ENCODE assay signal across 9 cellular contexts in the genomic region with DNA sequence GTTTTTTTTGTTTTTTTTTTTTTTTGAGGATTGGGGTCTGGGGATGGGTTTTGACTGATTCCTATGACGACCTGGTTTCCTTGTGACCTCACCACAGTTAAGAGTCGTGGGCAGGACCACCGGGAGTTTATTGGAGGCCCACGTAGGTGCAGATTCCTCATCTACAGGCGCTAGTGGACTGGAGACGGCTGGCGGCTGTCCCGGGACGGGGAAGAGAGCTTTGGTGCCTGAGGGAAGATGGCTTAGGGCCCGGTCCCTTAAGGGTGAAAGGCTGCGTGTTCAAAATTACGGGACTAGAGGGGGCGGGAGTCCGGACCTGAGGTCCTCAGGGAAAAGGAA. TPM values are rescaled to one million over a fixed set of nuclear protein-coding genes. Genes with fewer than 3 reads are reported as not detected.
DNase-seq lines count a peak whose midpoint lies in the region; ATAC-seq and TF ChIP-seq lines count a peak whose summit lies in the region.
"Had no signal": no experiment of that assay in that cellular context is flagged by ENCODE, and none has a peak within 500 bp of the region (broad histone marks: within the 10 kb centered on the region; RNA-seq: fewer than 3 reads in every experiment).

No MANE protein-coding gene starts in this region.

- H3K27ac ChIP-seq in Peyer's patch: peak overlapping the region; percentile 6 to 88 (median 79)
- peak overlapping the region; percentile 88 to 90 for H3K27ac ChIP-seq in prostate gland

- no peaks in the 10 kb centered on the region for H3K36me3 ChIP-seq in Peyer's patch
- no peaks in the 10 kb centered on the region for H3K36me3 ChIP-seq in prostate gland

- H3K27ac Mint-ChIP-seq in stimulated activated memory B cell treated with anti-CD40 and anti-IgM and Interleukin-4, amounts not matched to agents 10 μg/mL and 1 μg/mL and 100 μg/mL, for 72 hours: no peak overlapping the region
- H3K27ac Mint-ChIP-seq: dendritic cell treated with granulocyte-macrophage colony-stimulating factor and Interleukin-4, amounts not matched to agents 40 ng/mL and 50 ng/mL, for 4 days had no signal

- no peak overlapping the region for H3K4me3 Mint-ChIP-seq in stimulated activated memory B cell treated with anti-CD40 and anti-IgM and Interleukin-4, amounts not matched to agents 10 μg/mL and 1 μg/mL and 100 μg/mL, for 72 hours
- H3K4me3 Mint-ChIP-seq: dendritic cell treated with granulocyte-macrophage colony-stimulating factor and Interleukin-4, amounts not matched to agents 40 ng/mL and 50 ng/mL, for 4 days had no signal

- TF ChIP-seq POLR2A in Peyer's patch (IDR thresholded peaks at IDR 0.05): no peak
- no peak for TF ChIP-seq POLR2A in prostate gland (IDR thresholded peaks at IDR 0.05)

- peak overlapping the region in 3 of 4 donors; percentile 4 to 61 (median 51) for H3K4me3 ChIP-seq in Peyer's patch
- peak overlapping the region; percentile 96 for H3K4me3 ChIP-seq in fibroblast of villous mesenchyme (ENCODE audit: low read depth, low read length)
- peak overlapping the region; percentile 66 for H3K4me3 ChIP-seq in prostate gland

- peaks cover 0 to 15% (median 6%) of the 10 kb centered on the region in 4 donors for H3K4me1 ChIP-seq in Peyer's patch
- H3K4me1 ChIP-seq in prostate gland (replicated peaks): no peaks in the 10 kb centered on the region

- DNase-seq in Daoy (ENCODE audit: low read depth): peak; percentile 57
- DNase-seq in Peyer's patch: no peak
- peak; percentile 56 for DNase-seq in fibroblast of villous mesenchyme (ENCODE audit: low read depth)
- DNase-seq in prostate gland (ENCODE audit: low spot score): peak; percentile 19
- DNase-seq in NCI-H524 treated with DMSO at 0.1 percent for 48 hours (lab: John Stamatoyannopoulos, UW): no peak
- no peak for DNase-seq in midbrain (lab: John Stamatoyannopoulos, UW)
- no peak for DNase-seq in KG1 (lab: John Stamatoyannopoulos, UW)

- H3K4me1 Mint-ChIP-seq in stimulated activated memory B cell treated with anti-CD40 and anti-IgM and Interleukin-4, amounts not matched to agents 10 μg/mL and 1 μg/mL and 100 μg/mL, for 72 hours: no peaks in the 10 kb centered on the region

- H3K9me3 ChIP-seq in Peyer's patch (no peaks in the 10 kb centered on the region), prostate gland (no peaks in the 10 kb centered on the region)

- under 1% methylated on average over 14 of the region's 14 CpGs for WGBS in prostate gland

- intact Hi-C loops in prostate gland (cut with DNase I): no loop called here

- H3K27me3 ChIP-seq in Peyer's patch: no peaks in the 10 kb centered on the region
- H3K27me3 ChIP-seq in prostate gland (replicated peaks; ENCODE audit: insufficient read depth): no peaks in the 10 kb centered on the region

- no peaks in the 10 kb centered on the region for H3K9me3 Mint-ChIP-seq in stimulated activated memory B cell treated with anti-CD40 and anti-IgM and Interleukin-4, amounts not matched to agents 10 μg/mL and 1 μg/mL and 100 μg/mL, for 72 hours
- H3K9me3 Mint-ChIP-seq: dendritic cell treated with granulocyte-macrophage colony-stimulating factor and Interleukin-4, amounts not matched to agents 40 ng/mL and 50 ng/mL, for 4 days had no signal

- no peaks in the 10 kb centered on the region for H3K27me3 Mint-ChIP-seq in stimulated activated memory B cell treated with anti-CD40 and anti-IgM and Interleukin-4, amounts not matched to agents 10 μg/mL and 1 μg/mL and 100 μg/mL, for 72 hours

- no peak for TF ChIP-seq CTCF in Peyer's patch (IDR thresholded peaks at IDR 0.05)
- no peak for TF ChIP-seq CTCF in fibroblast of villous mesenchyme (IDR thresholded peaks at IDR 0.05; ENCODE audit: insufficient read depth, low read depth, low read length)
- TF ChIP-seq CTCF in prostate gland (IDR thresholded peaks at IDR 0.05): no peak

- H3K36me3 Mint-ChIP-seq in stimulated activated memory B cell treated with anti-CD40 and anti-IgM and Interleukin-4, amounts not matched to agents 10 μg/mL and 1 μg/mL and 100 μg/mL, for 72 hours: no peaks in the 10 kb centered on the region

- ATAC-seq in stimulated activated memory B cell treated with anti-CD40 and anti-IgM and Interleukin-4, amounts not matched to agents 10 μg/mL and 1 μg/mL and 100 μg/mL, for 72 hours: no peak

RNA-seq across cellular contexts. Expression of a gene that starts 0.7 kb away (rescaled TPM):
- 29.0 and 31.0 TPM in 2 replicates for total RNA-seq in Daoy (2014; rRNA removed; shearing (Covaris generic))
- total RNA-seq in Peyer's patch (10 to 100 TPM in 1 of 4 donors, 1 to 10 TPM in 3; 1.2 to 28.1 (median 7.9) TPM), fibroblast of villous mesenchyme (37.6 and 38.7 TPM in 2 replicates), prostate gland (10 to 100 TPM; 17.0 to 28.0 TPM)

RNA-seq across cellular contexts. Expression of a gene that starts 0.8 kb away (rescaled TPM):
- 0.17 TPM in 1 of 2 replicates, not detected in the other for total RNA-seq in Daoy (2014; rRNA removed; shearing (Covaris generic))
- total RNA-seq in Peyer's patch (not detected), fibroblast of villous mesenchyme (0.32 TPM in 1 of 2 replicates, not detected in the other), prostate gland (10 to 100 TPM in 1 of 2 donors, 1 to 10 TPM in 1; 1.0 to 17.8 TPM)

RNA-seq across cellular contexts. Expression of a gene that starts 25.2 kb away (rescaled TPM):
- total RNA-seq in Daoy (2014; rRNA removed; shearing (Covaris generic)): not detected in 2 replicates
- total RNA-seq in Peyer's patch (not detected), fibroblast of villous mesenchyme (not detected in 2 replicates), prostate gland (10 to 100 TPM in 1 of 2 donors, not detected in 1; 13.1 TPM)

RNA-seq across cellular contexts. Expression of a gene that starts 27.7 kb away (rescaled TPM):
- not detected in 2 replicates for total RNA-seq in Daoy (2014; rRNA removed; shearing (Covaris generic))
- 100 to 1,000 TPM in 1 of 4 donors, 10 to 100 TPM in 3; 12.3 to 203 (median 48.4) TPM for total RNA-seq in Peyer's patch
- total RNA-seq in fibroblast of villous mesenchyme: not detected in 2 replicates
- total RNA-seq in prostate gland: 10 to 100 TPM in 1 of 2 donors, 1 to 10 TPM in 1; 9.5 to 21.4 TPM

RNA-seq across cellular contexts. Expression of a gene that starts 37.9 kb away (rescaled TPM):
- not detected in 2 replicates for total RNA-seq in Daoy (2014; rRNA removed; shearing (Covaris generic))
- total RNA-seq in Peyer's patch (1 to 10 TPM in 1 of 4 donors, under 1 TPM in 1, not detected in 2; 0.27 to 5.8 TPM), fibroblast of villous mesenchyme (0.64 TPM in 1 of 2 replicates, not detected in the other), prostate gland (1 to 10 TPM in 1 of 2 donors, under 1 TPM in 1; 0.59 to 4.3 TPM)

Comparison
In these comparisons a context has a peak if more than half of its experiments do, and no peak if none do; other contexts are left out.
1. DNase-seq: peak in Daoy (single experiment), fibroblast of villous mesenchyme (single experiment) and prostate gland (single experiment); none in Peyer's patch (0 of 3), NCI-H524 treated with DMSO at 0.1 percent for 48 hours (single experiment), midbrain (single experiment) and KG1 (single experiment).
2. Peak in every context shown above with its lines, with median percentiles within 50 percentile points of each other: H3K4me3 ChIP-seq.